ENCODE assay signal across 8 cellular contexts in the genomic region with DNA sequence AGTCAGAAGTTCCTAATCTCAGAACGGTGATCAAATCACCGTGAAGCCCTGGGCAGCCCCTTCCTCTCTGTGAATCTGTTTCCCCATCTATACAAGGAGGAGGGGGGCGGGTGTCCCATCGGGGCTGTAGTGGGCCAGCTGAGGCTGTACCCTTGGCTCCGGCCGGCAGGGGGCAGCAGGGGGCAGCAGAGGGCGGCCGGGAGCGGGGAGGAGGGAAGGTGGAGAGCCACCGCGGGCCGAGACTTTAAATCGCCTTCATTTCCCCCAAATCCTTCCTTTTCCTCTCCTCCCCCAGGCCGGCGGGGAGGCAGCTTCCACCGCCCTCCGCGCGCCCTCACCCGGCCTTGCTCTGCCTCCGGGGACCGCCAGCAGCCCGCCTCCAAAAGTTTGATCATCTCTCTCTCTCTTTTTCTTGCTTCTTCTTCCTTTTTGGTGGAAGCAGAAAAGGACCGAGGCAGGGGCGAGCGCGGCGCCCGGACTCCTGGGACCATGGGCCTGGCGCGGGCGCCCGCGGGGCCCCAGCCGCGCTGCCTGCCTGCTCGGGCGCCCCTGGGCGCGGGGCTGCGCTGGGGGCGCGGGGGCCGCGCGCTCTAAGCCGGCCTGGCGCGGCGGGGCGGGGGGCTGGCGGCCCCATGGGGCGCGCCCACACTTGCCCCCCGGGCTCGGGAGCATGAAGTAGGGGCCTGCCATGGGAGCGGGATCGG. TPM values are rescaled to one million over a fixed set of nuclear protein-coding genes. Genes with fewer than 3 reads are reported as not detected.
DNase-seq lines count a peak whose midpoint lies in the region; ATAC-seq and TF ChIP-seq lines count a peak whose summit lies in the region.

A gene (plus strand): TSS at position 275 of the 704 bp plus-strand sequence. CDS start 414 bp downstream, at position 689.

- H2AFZ ChIP-seq in MM.1S (ENCODE audit: low read length), result peak within 1 kb of the TSS; percentile 90

- H3K36me3 ChIP-seq in MM.1S (replicated peaks; ENCODE audit: insufficient read depth, low read length), result no peaks in the 10 kb centered on the region
- H3K36me3 ChIP-seq in right atrium auricular region, result no peaks in the 10 kb centered on the region
- H3K36me3 ChIP-seq in psoas muscle (ENCODE audit: insufficient read depth in 1 of 2, low read depth in 1 of 2), result no peaks in the 10 kb centered on the region

- H3F3A ChIP-seq in MM.1S (ENCODE audit: insufficient read depth, low read length), result no peaks in the 10 kb centered on the region

- peak; percentile 88 for TF ChIP-seq CTCF in MM.1S (IDR thresholded peaks at IDR 0.05; ENCODE audit: low read length)
- peak; percentile 86 to 98 for TF ChIP-seq CTCF in right atrium auricular region (IDR thresholded peaks at IDR 0.05)
- peak; percentile 89 for TF ChIP-seq CTCF in psoas muscle (IDR thresholded peaks at IDR 0.05)

- intact Hi-C loops in psoas muscle (cut with DNase I), result loop anchor here in 1 of 2 donors (2.0 to 5.0 kb wide), 2 partner anchors 52 to 115 kb away; no protein-coding TSS in a partner anchor

- H3K27ac ChIP-seq in MM.1S (ENCODE audit: low read length) (no peak within 1 kb of the TSS), right atrium auricular region (peak within 1 kb of the TSS; percentile 78), psoas muscle (peak within 1 kb of the TSS; percentile 75)

- H3K4me2 ChIP-seq in MM.1S (ENCODE audit: low read depth, low read length), result peak within 1 kb of the TSS; percentile 91

- H3K27me3 ChIP-seq in MM.1S (replicated peaks; ENCODE audit: insufficient read depth, low read length) (peaks cover 30% of the 10 kb centered on the region), right atrium auricular region (peaks cover 0 to 6% of the 10 kb centered on the region in 2 donors), psoas muscle (ENCODE audit: insufficient read depth in 3 of 3, low read length in 2 of 3) (peaks cover 0 to 16% (median 5%) of the 10 kb centered on the region in 3 donors)

- no peaks in the 10 kb centered on the region for H4K20me1 ChIP-seq in MM.1S (ENCODE audit: insufficient read depth, low read length)

- H3K4me3 Mint-ChIP-seq in T-helper 17 cell, result peak within 1 kb of the TSS; percentile 98

- 0 to 1% (median 0%) methylated on average over 33 to 58 of the region's 58 CpGs for WGBS in psoas muscle, 3 donors

- DNase-seq in DMS114 treated with DMSO at 0.1 percent for 48 hours (lab: John Stamatoyannopoulos, UW; ENCODE audit: unreplicated experiment), result peak; percentile 46
- DNase-seq in MM.1S, result peak; percentile 57
- peak; percentile 49 to 77 (median 61) for DNase-seq in T-helper 17 cell
- peak in 51 of 58 donors; percentile 9 to 80 (median 48) for DNase-seq in anterior cingulate cortex (lab: John Stamatoyannopoulos, UW)
- DNase-seq in right atrium auricular region (ENCODE audit: low spot score), result peak; percentile 79
- DNase-seq in psoas muscle, result peak; percentile 86 to 89
- DNase-seq in ureter (ENCODE audit: low spot score), result peak; percentile 89

- peak within 1 kb of the TSS; percentile 86 for H3K27ac Mint-ChIP-seq in T-helper 17 cell

- H3K4me1 ChIP-seq in MM.1S (ENCODE audit: low read length) (no peaks in the 10 kb centered on the region), right atrium auricular region (peaks cover 0 to 30% of the 10 kb centered on the region in 2 donors), psoas muscle (peaks cover 12% of the 10 kb centered on the region)

- peak; percentile 89 for ATAC-seq in GM21825 (IDR thresholded peaks at IDR 0.05; ENCODE audit: unreplicated experiment)
- peak; percentile 90 for ATAC-seq in T-helper 17 cell
- peak; percentile 85 to 94 (median 90) for ATAC-seq in psoas muscle

- H3K36me3 Mint-ChIP-seq in T-helper 17 cell (ENCODE audit: low read depth), result peaks cover 16% of the 10 kb centered on the region

- H3K4me1 Mint-ChIP-seq in T-helper 17 cell, result peaks cover 22% of the 10 kb centered on the region

- no peaks in the 10 kb centered on the region for H3K79me2 ChIP-seq in MM.1S (ENCODE audit: low read length)

- no peak within 1 kb of the TSS for H3K9ac ChIP-seq in MM.1S (ENCODE audit: low read length)

- H3K27me3 Mint-ChIP-seq in T-helper 17 cell, result peaks cover 42% of the 10 kb centered on the region

- H3K4me3 ChIP-seq in MM.1S (ENCODE audit: low read length), result peak within 1 kb of the TSS; percentile 65
- H3K4me3 ChIP-seq in right atrium auricular region, result peak within 1 kb of the TSS; percentile 61 to 70
- peak within 1 kb of the TSS; percentile 78 for H3K4me3 ChIP-seq in psoas muscle

- no peaks in the 10 kb centered on the region for H3K9me2 ChIP-seq in MM.1S (replicated peaks; ENCODE audit: insufficient read depth, low read length)

- H3K9me3 ChIP-seq in MM.1S (replicated peaks; ENCODE audit: insufficient read depth, low read length), result no peaks in the 10 kb centered on the region
- H3K9me3 ChIP-seq in T-helper 17 cell (ENCODE audit: control insufficient read depth, low read length, poor library complexity, severe bottlenecking), result no peaks in the 10 kb centered on the region
- no peaks in the 10 kb centered on the region for H3K9me3 ChIP-seq in right atrium auricular region
- no peaks in the 10 kb centered on the region for H3K9me3 ChIP-seq in psoas muscle

RNA-seq across cellular contexts. Expression of the gene that starts here (rescaled TPM):
- 1 to 10 TPM; 1.2 to 1.3 TPM for total RNA-seq in T-helper 17 cell
- 1 to 10 TPM; 1.5 to 2.7 TPM for total RNA-seq in right atrium auricular region
- 1 to 10 TPM; 3.9 to 8.5 (median 4.7) TPM for total RNA-seq in psoas muscle
- 1 to 10 TPM; 1.1 to 2.1 (median 1.8) TPM for polyA plus RNA-seq in psoas muscle
- 59.2 TPM for total RNA-seq in ureter
